In genomic region chr11:125224391-125225015, GRCh38 we compare ENCODE assay signal across 9 cellular contexts. TPM values are rescaled to one million over a fixed set of nuclear protein-coding genes. Genes with fewer than 3 reads are reported as not detected.
DNase-seq lines count a peak whose midpoint lies in the region; ATAC-seq and TF ChIP-seq lines count a peak whose summit lies in the region.
"Had no signal": no experiment of that assay in that cellular context is flagged by ENCODE, and none has a peak within 500 bp of the region (broad histone marks: within the 10 kb centered on the region; RNA-seq: fewer than 3 reads in every experiment).

No MANE protein-coding gene starts in this region.

- no peaks in the 10 kb centered on the region for H3K9me3 Mint-ChIP-seq in neural progenitor cell
- H3K9me3 Mint-ChIP-seq in naive thymus-derived CD4-positive, alpha-beta T cell: no peaks in the 10 kb centered on the region
- no peaks in the 10 kb centered on the region for H3K9me3 Mint-ChIP-seq in natural killer cell treated with Interleukin-12 subunit alpha and Interleukin-12 subunit beta and Interleukin-15 and Interleukin-18, amount 100 ng/mL, for 72 hours

- intact Hi-C loops in naive thymus-derived CD4-positive, alpha-beta T cell (cut with micrococcal nuclease): no loop called here

- no peak overlapping the region for H3K4me3 Mint-ChIP-seq in neural progenitor cell
- no peak overlapping the region for H3K4me3 Mint-ChIP-seq in naive thymus-derived CD4-positive, alpha-beta T cell
- H3K4me3 Mint-ChIP-seq in natural killer cell treated with Interleukin-12 subunit alpha and Interleukin-12 subunit beta and Interleukin-15 and Interleukin-18, amount 100 ng/mL, for 72 hours: no peak overlapping the region

- no peak for ATAC-seq in naive thymus-derived CD4-positive, alpha-beta T cell
- ATAC-seq in GM21619 (IDR thresholded peaks at IDR 0.05; ENCODE audit: unreplicated experiment): no peak
- no peak for ATAC-seq in natural killer cell treated with Interleukin-12 subunit alpha and Interleukin-12 subunit beta and Interleukin-15 and Interleukin-18, amount 100 ng/mL, for 72 hours

- no peaks in the 10 kb centered on the region for H3K36me3 ChIP-seq in neural progenitor cell
- no peaks in the 10 kb centered on the region for H3K36me3 ChIP-seq in naive thymus-derived CD4-positive, alpha-beta T cell (ENCODE audit: control insufficient read depth in 2 of 3, insufficient read depth in 3 of 3, low read length in 3 of 3)

- peaks cover 34% of the 10 kb centered on the region for H3F3A ChIP-seq in neural progenitor cell (ENCODE audit: low read depth)

- H3K4me1 Mint-ChIP-seq in neural progenitor cell: peaks cover 79% of the 10 kb centered on the region
- no peaks in the 10 kb centered on the region for H3K4me1 Mint-ChIP-seq in naive thymus-derived CD4-positive, alpha-beta T cell
- no peaks in the 10 kb centered on the region for H3K4me1 Mint-ChIP-seq in natural killer cell treated with Interleukin-12 subunit alpha and Interleukin-12 subunit beta and Interleukin-15 and Interleukin-18, amount 100 ng/mL, for 72 hours (ENCODE audit: low read depth in 2 of 2)

- CTCF ChIA-PET in naive thymus-derived CD4-positive, alpha-beta T cell (lab: Charles Lee): no interaction called here

- DNase-seq in EH (ENCODE audit: low read depth): peak; percentile 22
- peak; percentile 10 for DNase-seq in OCI-M1 (lab: John Stamatoyannopoulos, UW)
- peak; percentile 72 for DNase-seq in fibroblast of the aortic adventitia (ENCODE audit: low read depth)
- peak; percentile 43 for DNase-seq in neural progenitor cell (ENCODE audit: low spot score)
- DNase-seq in naive thymus-derived CD4-positive, alpha-beta T cell: no peak
- no peak for DNase-seq in natural killer cell treated with Interleukin-12 subunit alpha and Interleukin-12 subunit beta and Interleukin-15 and Interleukin-18, amount 100 ng/mL, for 72 hours (ENCODE audit: low spot score)
- DNase-seq in NCI-H345 (lab: John Stamatoyannopoulos, UW): no peak
- DNase-seq: GF-D8 had no signal

- no peaks in the 10 kb centered on the region for H3K79me2 ChIP-seq in neural progenitor cell (ENCODE audit: low read depth)

- H3K27ac Mint-ChIP-seq in neural progenitor cell: no peak overlapping the region
- H3K27ac Mint-ChIP-seq in naive thymus-derived CD4-positive, alpha-beta T cell: no peak overlapping the region
- H3K27ac Mint-ChIP-seq in natural killer cell treated with Interleukin-12 subunit alpha and Interleukin-12 subunit beta and Interleukin-15 and Interleukin-18, amount 100 ng/mL, for 72 hours: no peak overlapping the region

- H3K27ac ChIP-seq in neural progenitor cell: peak overlapping the region; percentile 3
- no peak overlapping the region for H3K27ac ChIP-seq in naive thymus-derived CD4-positive, alpha-beta T cell (ENCODE audit: low read depth, low read length)

- TF ChIP-seq CTCF in fibroblast of the aortic adventitia (IDR thresholded peaks at IDR 0.05; ENCODE audit: insufficient read depth, low read length) (peak; percentile 55), neural progenitor cell (IDR thresholded peaks at IDR 0.05) (peak; percentile 42)

- H3K4me2 ChIP-seq in neural progenitor cell: peak overlapping the region; percentile 20

- peaks cover 13% of the 10 kb centered on the region for H4K20me1 ChIP-seq in neural progenitor cell (ENCODE audit: low read depth)

- H3K27me3 ChIP-seq in neural progenitor cell: no peaks in the 10 kb centered on the region
- no peaks in the 10 kb centered on the region for H3K27me3 ChIP-seq in naive thymus-derived CD4-positive, alpha-beta T cell (ENCODE audit: control insufficient read depth in 2 of 2, insufficient read depth in 2 of 2, low read length in 2 of 2)

- H3K36me3 Mint-ChIP-seq in neural progenitor cell: peaks cover 17% of the 10 kb centered on the region
- no peaks in the 10 kb centered on the region for H3K36me3 Mint-ChIP-seq in naive thymus-derived CD4-positive, alpha-beta T cell
- no peaks in the 10 kb centered on the region for H3K36me3 Mint-ChIP-seq in natural killer cell treated with Interleukin-12 subunit alpha and Interleukin-12 subunit beta and Interleukin-15 and Interleukin-18, amount 100 ng/mL, for 72 hours

- H3K4me1 ChIP-seq in neural progenitor cell: peaks cover 32% of the 10 kb centered on the region
- H3K4me1 ChIP-seq in naive thymus-derived CD4-positive, alpha-beta T cell (ENCODE audit: control insufficient read depth in 2 of 2, insufficient read depth in 2 of 2, low read length in 2 of 2): no peaks in the 10 kb centered on the region

- H3K9me3 ChIP-seq in neural progenitor cell (ENCODE audit: low read depth): no peaks in the 10 kb centered on the region
- H3K9me3 ChIP-seq in naive thymus-derived CD4-positive, alpha-beta T cell (ENCODE audit: control insufficient read depth in 2 of 3, low read length in 3 of 3): no peaks in the 10 kb centered on the region

- H3K4me3 ChIP-seq in fibroblast of the aortic adventitia (ENCODE audit: low read depth, low read length): no peak overlapping the region
- H3K4me3 ChIP-seq in neural progenitor cell: no peak overlapping the region
- H3K4me3 ChIP-seq in naive thymus-derived CD4-positive, alpha-beta T cell (ENCODE audit: low read length): no peak overlapping the region

- POLR2A ChIA-PET in naive thymus-derived CD4-positive, alpha-beta T cell (lab: Charles Lee): interaction anchor here (0.6 kb wide), 1 partner anchor 208 kb away, joined by 3 read pairs; no protein-coding TSS in a partner anchor

- peaks cover 8% of the 10 kb centered on the region for H3K27me3 Mint-ChIP-seq in neural progenitor cell (ENCODE audit: insufficient read depth, low read depth)
- H3K27me3 Mint-ChIP-seq in naive thymus-derived CD4-positive, alpha-beta T cell: peaks cover 0 to 28% (median 9%) of the 10 kb centered on the region in 5 donors
- peaks cover 10 to 28% of the 10 kb centered on the region in 2 donors for H3K27me3 Mint-ChIP-seq in natural killer cell treated with Interleukin-12 subunit alpha and Interleukin-12 subunit beta and Interleukin-15 and Interleukin-18, amount 100 ng/mL, for 72 hours

- H2AFZ ChIP-seq in neural progenitor cell (replicated peaks): no peak overlapping the region

- no peak overlapping the region for H3K9ac ChIP-seq in neural progenitor cell

RNA-seq across cellular contexts. Expression of gene PKNOX2, which starts 60.0 kb away (rescaled TPM):
- total RNA-seq in fibroblast of the aortic adventitia (ENCODE audit: low replicate concordance) (2.0 and 8.6 TPM in 2 replicates), neural progenitor cell (ENCODE audit: low replicate concordance) (4.3 and 7.2 TPM in 2 replicates)
- not detected for total RNA-seq in naive thymus-derived CD4-positive, alpha-beta T cell
- polyA plus RNA-seq in naive thymus-derived CD4-positive, alpha-beta T cell: not detected
- total RNA-seq in natural killer cell treated with Interleukin-12 subunit alpha and Interleukin-12 subunit beta and Interleukin-15 and Interleukin-18, amount 100 ng/mL, for 72 hours: not detected

Comparison
In these comparisons a context has a peak if more than half of its experiments do, and no peak if none do; other contexts are left out.
1. DNase-seq: peak in EH (single experiment), OCI-M1 (single experiment), fibroblast of the aortic adventitia (single experiment) and neural progenitor cell (single experiment); none in naive thymus-derived CD4-positive, alpha-beta T cell (0 of 9), natural killer cell treated with Interleukin-12 subunit alpha and Interleukin-12 subunit beta and Interleukin-15 and Interleukin-18, amount 100 ng/mL, for 72 hours (single experiment) and NCI-H345 (single experiment).